ENCODE assay signal across 8 cellular contexts in the genomic region with DNA sequence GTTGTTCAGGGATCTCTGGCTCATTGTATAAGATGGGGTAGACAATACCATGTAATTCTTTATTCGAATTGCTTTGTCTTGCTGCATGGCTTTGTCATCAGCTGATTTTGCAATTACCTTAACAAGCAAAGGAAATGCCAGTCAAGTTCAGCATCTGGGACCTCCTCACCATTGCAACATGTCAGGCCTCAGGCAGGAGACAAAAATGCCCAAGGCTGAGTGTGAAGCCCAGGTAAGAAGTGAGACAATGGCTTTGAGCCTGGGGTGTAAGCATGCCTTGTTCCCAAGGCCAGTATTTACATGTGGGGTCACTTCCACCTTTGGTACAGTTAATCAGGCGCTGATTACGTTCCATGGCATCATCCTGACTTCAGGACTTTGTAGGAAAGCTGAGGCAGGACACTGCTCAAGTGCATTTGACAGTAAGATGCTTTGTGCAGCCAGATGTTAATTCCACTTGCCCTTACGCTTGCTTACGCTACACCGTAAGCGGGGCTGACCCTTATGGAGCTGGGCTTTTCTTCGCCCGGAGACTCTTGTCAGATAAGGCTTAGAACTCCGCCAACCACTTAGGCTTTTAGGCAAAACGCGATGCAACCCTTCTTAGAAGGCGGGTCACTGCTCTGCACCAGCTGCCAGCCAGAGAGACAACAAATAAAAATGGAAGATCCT. TPM values are rescaled to one million over a fixed set of nuclear protein-coding genes. Genes with fewer than 3 reads are reported as not detected.
DNase-seq lines count a peak whose midpoint lies in the region; ATAC-seq and TF ChIP-seq lines count a peak whose summit lies in the region.

No MANE protein-coding gene starts in this region.

- H3K36me3 ChIP-seq in heart left ventricle (peaks cover 0 to 7% (median 0%) of the 10 kb centered on the region in 9 donors), suprapubic skin (no peaks in the 10 kb centered on the region)

- no peak for TF ChIP-seq CTCF in heart left ventricle (IDR thresholded peaks at IDR 0.05)
- TF ChIP-seq CTCF in suprapubic skin (IDR thresholded peaks at IDR 0.05) = no peak

- TF ChIP-seq EP300 in suprapubic skin (IDR thresholded peaks at IDR 0.05) = no peak

- peaks cover 21% of the 10 kb centered on the region for H3K36me3 Mint-ChIP-seq in activated T-helper 1 cell treated with anti-CD3 and anti-CD28 coated beads, Interleukin-12 subunit alpha, Interleukin-12 subunit beta, Interleukin-2, Interleukin-4 antibody, amounts not matched to agents 30 ng/mL and 10 ng/mL and 1 ng/mL, durations not matched to agents 14 hours and 24 hours and 36 hours (ENCODE audit: low read depth)

- H3K27me3 ChIP-seq in heart left ventricle (no peaks in the 10 kb centered on the region), suprapubic skin (no peaks in the 10 kb centered on the region)

- H3K27ac Mint-ChIP-seq in activated T-helper 1 cell treated with anti-CD3 and anti-CD28 coated beads, Interleukin-12 subunit alpha, Interleukin-12 subunit beta, Interleukin-2, Interleukin-4 antibody, amounts not matched to agents 30 ng/mL and 10 ng/mL and 1 ng/mL, durations not matched to agents 14 hours and 24 hours and 36 hours = peak overlapping the region; percentile 94

- 8 to 13% (median 10%) methylated on average over 13 of the region's 13 CpGs for WGBS in heart left ventricle, 4 donors
- 18% methylated on average over 5 of the region's 13 CpGs for WGBS in suprapubic skin

- no peaks in the 10 kb centered on the region for H3K27me3 Mint-ChIP-seq in activated T-helper 1 cell treated with anti-CD3 and anti-CD28 coated beads, Interleukin-12 subunit alpha, Interleukin-12 subunit beta, Interleukin-2, Interleukin-4 antibody, amounts not matched to agents 30 ng/mL and 10 ng/mL and 1 ng/mL, durations not matched to agents 14 hours and 24 hours and 36 hours (ENCODE audit: insufficient read depth)

- peak overlapping the region; percentile 1 to 98 (median 86) for H3K4me3 ChIP-seq in heart left ventricle
- peak overlapping the region; percentile 86 for H3K4me3 ChIP-seq in suprapubic skin

- intact Hi-C loops in heart left ventricle (cut with DNase I) (loop anchor here in 3 of 10 donors (5.0 to 10.0 kb wide), 3 partner anchors 652 to 658 kb away; no protein-coding TSS in a partner anchor), left cardiac atrium (cut with DNase I) (no loop called here)
- intact Hi-C loops in activated T-helper 1 cell treated with anti-CD3 and anti-CD28 coated beads, Interleukin-12 subunit alpha, Interleukin-12 subunit beta, Interleukin-2, Interleukin-4 antibody, amounts not matched to agents 30 ng/mL and 10 ng/mL and 1 ng/mL, durations not matched to agents 14 hours and 24 hours and 36 hours (cut with micrococcal nuclease) = loop anchor here (2.0 to 10.0 kb wide), 5 partner anchors 14 to 1588 kb away; a partner anchor contains a TSS

- H3K4me1 ChIP-seq in heart left ventricle (peaks cover 0 to 37% (median 26%) of the 10 kb centered on the region in 12 donors), suprapubic skin (peaks cover 35% of the 10 kb centered on the region)

- peak overlapping the region; percentile 83 for H3K4me3 Mint-ChIP-seq in activated T-helper 1 cell treated with anti-CD3 and anti-CD28 coated beads, Interleukin-12 subunit alpha, Interleukin-12 subunit beta, Interleukin-2, Interleukin-4 antibody, amounts not matched to agents 30 ng/mL and 10 ng/mL and 1 ng/mL, durations not matched to agents 14 hours and 24 hours and 36 hours

- no peak for ATAC-seq in heart left ventricle
- ATAC-seq in left cardiac atrium = no peak
- ATAC-seq in GM19328 (IDR thresholded peaks at IDR 0.05; ENCODE audit: unreplicated experiment) = no peak
- ATAC-seq in GM21576 (IDR thresholded peaks at IDR 0.05; ENCODE audit: unreplicated experiment) = no peak

- peak overlapping the region in 8 of 12 donors; percentile 18 to 99 (median 70) for H3K27ac ChIP-seq in heart left ventricle
- peak overlapping the region; percentile 99 for H3K27ac ChIP-seq in suprapubic skin

- peaks cover 58% of the 10 kb centered on the region for H3K4me1 Mint-ChIP-seq in activated T-helper 1 cell treated with anti-CD3 and anti-CD28 coated beads, Interleukin-12 subunit alpha, Interleukin-12 subunit beta, Interleukin-2, Interleukin-4 antibody, amounts not matched to agents 30 ng/mL and 10 ng/mL and 1 ng/mL, durations not matched to agents 14 hours and 24 hours and 36 hours (ENCODE audit: low read depth)

- TF ChIP-seq POLR2A in heart left ventricle (IDR thresholded peaks at IDR 0.05) (no peak), suprapubic skin (IDR thresholded peaks at IDR 0.05) (no peak)

- H3K9me3 ChIP-seq in heart left ventricle = no peaks in the 10 kb centered on the region
- H3K9me3 ChIP-seq in suprapubic skin = no peaks in the 10 kb centered on the region

- H3K9me3 Mint-ChIP-seq in activated T-helper 1 cell treated with anti-CD3 and anti-CD28 coated beads, Interleukin-12 subunit alpha, Interleukin-12 subunit beta, Interleukin-2, Interleukin-4 antibody, amounts not matched to agents 30 ng/mL and 10 ng/mL and 1 ng/mL, durations not matched to agents 14 hours and 24 hours and 36 hours = no peaks in the 10 kb centered on the region

- DNase-seq in heart left ventricle = peak in 1 of 5 donors; percentile 19
- no peak for DNase-seq in left cardiac atrium
- DNase-seq in activated T-helper 1 cell treated with anti-CD3 and anti-CD28 coated beads, Interleukin-12 subunit alpha, Interleukin-12 subunit beta, Interleukin-2, Interleukin-4 antibody, amounts not matched to agents 30 ng/mL and 10 ng/mL and 1 ng/mL, durations not matched to agents 14 hours and 24 hours and 36 hours (ENCODE audit: low spot score) = no peak
- peak; percentile 26 for DNase-seq in iPS-NIHi11 (ENCODE audit: low spot score)
- DNase-seq in suprapubic skin (ENCODE audit: low spot score in 2 of 2) = no peak
- DNase-seq in HuH-7.5 (ENCODE audit: low spot score) = no peak

RNA-seq across cellular contexts. Expression of a gene that starts 1.5 kb away (rescaled TPM):
- total RNA-seq in heart left ventricle = 1 to 10 TPM; 5.4 to 8.9 (median 5.9) TPM
- polyA plus RNA-seq in heart left ventricle = 1 to 10 TPM; 1.5 to 3.1 TPM
- total RNA-seq in left cardiac atrium = 1 to 10 TPM; 5.2 to 6.1 TPM
- 22.8 and 22.9 TPM in 2 replicates for total RNA-seq in activated T-helper 1 cell treated with anti-CD3 and anti-CD28 coated beads, Interleukin-12 subunit alpha, Interleukin-12 subunit beta, Interleukin-2, Interleukin-4 antibody, amounts not matched to agents 30 ng/mL and 10 ng/mL and 1 ng/mL, durations not matched to agents 14 hours and 24 hours and 36 hours
- total RNA-seq in suprapubic skin = 10 to 100 TPM in 3 of 4 donors, 1 to 10 TPM in 1; 5.3 to 17.0 (median 11.1) TPM
